In the genomic region with DNA sequence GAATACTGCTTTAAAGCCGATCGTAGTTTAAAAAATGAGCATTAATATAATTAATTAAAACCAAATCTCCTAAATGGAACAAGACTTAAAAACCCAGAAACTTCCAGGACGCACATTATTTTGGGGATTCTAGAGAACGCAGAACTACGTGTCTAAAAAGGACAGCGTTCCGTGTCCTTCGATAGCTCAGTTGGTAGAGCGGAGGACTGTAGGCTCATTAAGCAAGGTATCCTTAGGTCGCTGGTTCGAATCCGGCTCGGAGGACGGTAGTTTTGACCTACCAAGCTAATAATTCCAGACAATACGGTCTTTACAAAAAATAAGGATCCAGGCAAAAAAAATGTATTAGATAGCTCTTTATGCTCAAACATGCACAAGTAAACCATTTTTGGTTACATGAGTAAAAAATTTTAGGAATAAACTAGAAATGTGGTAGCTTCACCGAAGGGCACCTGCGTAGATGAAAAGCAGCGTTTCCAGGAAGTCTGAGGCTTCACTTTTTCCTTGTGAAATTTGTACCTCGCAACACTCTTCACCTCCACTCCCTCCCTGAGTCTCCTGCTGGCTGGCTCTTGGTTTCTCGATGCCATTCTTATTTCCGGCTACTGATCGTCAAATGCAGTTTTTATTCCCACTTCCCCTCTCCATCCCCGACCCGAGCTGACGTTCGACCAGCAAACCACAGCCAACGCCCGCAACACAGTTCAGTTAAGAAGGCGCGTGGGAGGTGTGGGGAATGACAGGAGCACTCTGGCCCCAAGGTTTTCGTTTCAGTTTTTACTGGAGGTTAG, we compare ENCODE assay signal across 7 cellular contexts.
DNase-seq lines count a peak whose midpoint lies in the region; ATAC-seq lines count a peak whose summit lies in the region.

No MANE protein-coding gene starts in this region.

- DNase-seq in SKM-1 (lab: John Stamatoyannopoulos, UW; ENCODE audit: unreplicated experiment) (peak; percentile 63), amniotic stem cell (lab: John Stamatoyannopoulos, UW) (peak; percentile 65), HuH-7.5 (ENCODE audit: low spot score) (no peak)
- peak; percentile 62 for DNase-seq in stimulated activated CD4-positive, alpha-beta T cell treated with anti-CD3 and anti-CD28 coated beads, Interleukin-15, amount 100 ng/mL, for 48 hours (ENCODE audit: low read depth in 2 of 2)

- ATAC-seq in HG02798 (IDR thresholded peaks at IDR 0.05; ENCODE audit: poor library complexity, unreplicated experiment) (peak; percentile 43), GM19395 (IDR thresholded peaks at IDR 0.05; ENCODE audit: unreplicated experiment) (no peak)

- H3K9me3 ChIP-seq in iPS-18c (ENCODE audit: control insufficient read depth, insufficient read depth, low read length): peaks cover 3% of the 10 kb centered on the region

- H3K4me3 ChIP-seq in iPS-18c (ENCODE audit: insufficient read depth, low read depth, low read length): peak overlapping the region; percentile 55
